ENCODE assay signal across 8 cellular contexts in genomic region chr15:34437687-34438086, GRCh38. TPM values are rescaled to one million over a fixed set of nuclear protein-coding genes. Genes with fewer than 3 reads are reported as not detected.
DNase-seq lines count a peak whose midpoint lies in the region; ATAC-seq lines count a peak whose summit lies in the region.

GOLGA8A (minus strand) TSS chr15:34437808; CDS start chr15:34389691, 48,117 bp downstream.

- peak; percentile 65 for ATAC-seq in GM18498 (IDR thresholded peaks at IDR 0.05; ENCODE audit: unreplicated experiment)
- peak; percentile 64 for ATAC-seq in HG03045 (IDR thresholded peaks at IDR 0.05; ENCODE audit: unreplicated experiment)
- ATAC-seq in effector memory CD8-positive, alpha-beta T cell (replicated peaks), result peak; percentile 76
- no peak for ATAC-seq in HG02870 (IDR thresholded peaks at IDR 0.05; ENCODE audit: unreplicated experiment)

- no peaks in the 10 kb centered on the region for H3K9me3 Mint-ChIP-seq in effector memory CD8-positive, alpha-beta T cell

- H3K27ac Mint-ChIP-seq in effector memory CD8-positive, alpha-beta T cell, result peak within 1 kb of the TSS; percentile 88 to 94

- H3K36me3 Mint-ChIP-seq in effector memory CD8-positive, alpha-beta T cell (ENCODE audit: insufficient read depth), result peaks cover 17% of the 10 kb centered on the region

- peak; percentile 27 to 79 for DNase-seq in NCI-H446 (lab: John Stamatoyannopoulos, UW)
- DNase-seq in activated CD8-positive, alpha-beta memory T cell treated with anti-CD3 and anti-CD28 coated beads for 1 hour (ENCODE audit: extremely low read depth in 1 of 2, low read depth in 1 of 2), result peak; percentile 53 to 74
- peak; percentile 71 to 73 (median 72) for DNase-seq in effector memory CD8-positive, alpha-beta T cell
- no peak for DNase-seq in mesenteric fat pad (ENCODE audit: low spot score)
- DNase-seq in stimulated activated CD8-positive, alpha-beta memory T cell treated with anti-CD3 and anti-CD28 coated beads, Interleukin-15, amount 100 ng/mL, for 1 hour (ENCODE audit: low read depth), result peak; percentile 63

- no peaks in the 10 kb centered on the region for H3K27me3 Mint-ChIP-seq in effector memory CD8-positive, alpha-beta T cell

- peaks cover 19 to 24% of the 10 kb centered on the region in 2 donors for H3K4me1 Mint-ChIP-seq in effector memory CD8-positive, alpha-beta T cell (ENCODE audit: low read depth in 2 of 2)

- peak within 1 kb of the TSS; percentile 92 to 97 for H3K4me3 Mint-ChIP-seq in effector memory CD8-positive, alpha-beta T cell

RNA-seq across cellular contexts. Expression of gene GOLGA8A, which starts in this region (rescaled TPM):
- 43.6 TPM for total RNA-seq in mesenteric fat pad
